ENCODE assay signal across 8 cellular contexts in the genomic region with DNA sequence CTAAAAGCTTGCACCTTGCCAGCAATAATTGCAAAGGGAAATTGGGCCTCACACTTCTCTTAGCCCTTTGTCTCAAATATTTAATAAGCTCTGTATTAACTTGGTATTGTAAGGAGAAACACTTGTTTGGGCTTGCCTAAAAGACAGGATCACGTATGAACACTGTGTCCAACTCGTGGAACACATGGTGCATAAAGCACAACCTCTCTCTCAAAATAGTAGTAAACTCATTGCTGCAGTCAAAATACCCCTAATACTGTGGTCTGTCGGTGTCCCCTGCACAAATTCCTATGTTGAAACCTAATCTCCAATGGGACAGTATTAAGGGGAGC. TPM values are rescaled to one million over a fixed set of nuclear protein-coding genes. Genes with fewer than 3 reads are reported as not detected.
DNase-seq lines count a peak whose midpoint lies in the region; ATAC-seq and TF ChIP-seq lines count a peak whose summit lies in the region.

No MANE protein-coding gene starts in this region.

- peak overlapping the region; percentile 94 to 97 (median 95) for H3K27ac Mint-ChIP-seq in H9
- H3K27ac Mint-ChIP-seq in activated T-helper 1 cell treated with anti-CD3 and anti-CD28 coated beads, Interleukin-12 subunit alpha, Interleukin-12 subunit beta, Interleukin-2, Interleukin-4 antibody, amounts not matched to agents 30 ng/mL and 10 ng/mL and 1 ng/mL, durations not matched to agents 14 hours and 24 hours and 36 hours = peak overlapping the region; percentile 96

- H3K36me3 ChIP-seq in BE2C = peaks cover 20% of the 10 kb centered on the region
- peaks cover 42% of the 10 kb centered on the region for H3K36me3 ChIP-seq in iPS-20b (ENCODE audit: insufficient read depth, low read depth, low read length)
- H3K36me3 ChIP-seq in thoracic aorta = no peaks in the 10 kb centered on the region

- H2BK5ac ChIP-seq in H9 (ENCODE audit: insufficient read length, low read length) = no peak overlapping the region

- H3T11ph ChIP-seq in H9 (ENCODE audit: low read length) = no peak overlapping the region

- ATAC-seq in thoracic aorta (ENCODE audit: insufficient number of reproducible peaks, low FRiP score, low read depth) = no peak

- peaks cover 8 to 29% (median 29%) of the 10 kb centered on the region in 3 experiments; a peak in 6 of 7 replicates for H3K36me3 Mint-ChIP-seq in H9 (ENCODE audit: insufficient read depth in 1 of 3, low read depth in 3 of 3)
- peaks cover 26% of the 10 kb centered on the region for H3K36me3 Mint-ChIP-seq in activated T-helper 1 cell treated with anti-CD3 and anti-CD28 coated beads, Interleukin-12 subunit alpha, Interleukin-12 subunit beta, Interleukin-2, Interleukin-4 antibody, amounts not matched to agents 30 ng/mL and 10 ng/mL and 1 ng/mL, durations not matched to agents 14 hours and 24 hours and 36 hours (ENCODE audit: low read depth)

- H3K9ac ChIP-seq in H9 (ENCODE audit: extremely low read depth, insufficient read length, low read length) (peak overlapping the region; percentile 65), iPS-20b (ENCODE audit: low read depth, low read length) (peak overlapping the region; percentile 84)

- H3K9me3 Mint-ChIP-seq in H9 = no peaks in the 10 kb centered on the region
- H3K9me3 Mint-ChIP-seq in activated T-helper 1 cell treated with anti-CD3 and anti-CD28 coated beads, Interleukin-12 subunit alpha, Interleukin-12 subunit beta, Interleukin-2, Interleukin-4 antibody, amounts not matched to agents 30 ng/mL and 10 ng/mL and 1 ng/mL, durations not matched to agents 14 hours and 24 hours and 36 hours = no peaks in the 10 kb centered on the region

- H3K79me2 ChIP-seq in H9 (ENCODE audit: insufficient read depth, low read length) = peaks cover 5% of the 10 kb centered on the region; the same call in 1 of the 2 replicates

- DNase-seq in BE2C = no peak
- DNase-seq in H9 = no peak
- DNase-seq in activated T-helper 1 cell treated with anti-CD3 and anti-CD28 coated beads, Interleukin-12 subunit alpha, Interleukin-12 subunit beta, Interleukin-2, Interleukin-4 antibody, amounts not matched to agents 30 ng/mL and 10 ng/mL and 1 ng/mL, durations not matched to agents 14 hours and 24 hours and 36 hours (ENCODE audit: low spot score) = no peak
- DNase-seq in thoracic aorta (ENCODE audit: low spot score) = no peak
- DNase-seq in NCI-H2107 treated with DMSO at 0.1 percent for 48 hours (lab: John Stamatoyannopoulos, UW; ENCODE audit: unreplicated experiment) = no peak
- DNase-seq in stimulated activated CD4-positive, alpha-beta T cell treated with anti-CD3 and anti-CD28 coated beads, Interleukin-4, amount 100 ng/mL, for 4 hours = no peak
- no peak for DNase-seq in posterior cingulate gyrus

- H4K20me1 ChIP-seq in H9 (ENCODE audit: control insufficient read depth, insufficient read depth, insufficient read length) = no peaks in the 10 kb centered on the region

- H3K4me3 Mint-ChIP-seq in H9 = peak overlapping the region; percentile 97
- H3K4me3 Mint-ChIP-seq in activated T-helper 1 cell treated with anti-CD3 and anti-CD28 coated beads, Interleukin-12 subunit alpha, Interleukin-12 subunit beta, Interleukin-2, Interleukin-4 antibody, amounts not matched to agents 30 ng/mL and 10 ng/mL and 1 ng/mL, durations not matched to agents 14 hours and 24 hours and 36 hours = peak overlapping the region; percentile 97

- no peak overlapping the region for H2BK12ac ChIP-seq in H9 (ENCODE audit: insufficient read length, low read depth, low read length)

- H3K23me2 ChIP-seq in H9 (ENCODE audit: insufficient read length, low read depth, low read length, poor library complexity, severe bottlenecking) = peaks cover 4% of the 10 kb centered on the region

- TF ChIP-seq CTCF in BE2C (IDR thresholded peaks at IDR 0.05; ENCODE audit: low read depth, low read length) (no peak), H9 (conservative IDR thresholded peaks at IDR 0.05) (no peak), thoracic aorta (IDR thresholded peaks at IDR 0.05) (no peak)

- peaks cover 4% of the 10 kb centered on the region for H3K79me1 ChIP-seq in H9 (ENCODE audit: insufficient read depth, low read depth, low read length, poor library complexity, severe bottlenecking)

- H3K18ac ChIP-seq in H9 (ENCODE audit: insufficient read length, low read depth, low read length) = peak overlapping the region; percentile 76

- H2AFZ ChIP-seq in H9 (ENCODE audit: low read length) = peak overlapping the region; percentile 26

- no peak overlapping the region for H2AK5ac ChIP-seq in H9 (ENCODE audit: insufficient read length, low read length)

- H3K23ac ChIP-seq in H9 (ENCODE audit: insufficient read length, low read depth, low read length) = no peak overlapping the region

- H3K14ac ChIP-seq in H9 (ENCODE audit: insufficient read depth, low read length) = no peak overlapping the region

- no peak overlapping the region for H2BK20ac ChIP-seq in H9 (ENCODE audit: low read depth, low read length, poor library complexity, severe bottlenecking)

- no CpG with 5 or more reads among the region's 3 CpGs for WGBS in H9 (ENCODE audit: extremely low coverage, insufficient read length, low lambda C conversion rate)

- H3K27ac ChIP-seq in H9 (ENCODE audit: insufficient read length, low read depth, low read length) = peak overlapping the region; percentile 9
- peak overlapping the region; percentile 81 for H3K27ac ChIP-seq in iPS-20b (ENCODE audit: low read length)
- H3K27ac ChIP-seq in thoracic aorta = peak overlapping the region; percentile 94 to 98

- H3K4me1 ChIP-seq in BE2C (no peaks in the 10 kb centered on the region), H9 (ENCODE audit: insufficient read depth, low read length) (peaks cover 4% of the 10 kb centered on the region; the same call in 1 of the 2 replicates), iPS-20b (ENCODE audit: insufficient read depth, low read length) (no peaks in the 10 kb centered on the region), thoracic aorta (ENCODE audit: control insufficient read depth in 1 of 2, low read depth in 2 of 2) (peaks cover 20 to 34% of the 10 kb centered on the region in 2 donors)

- no peak overlapping the region for H2BK15ac ChIP-seq in H9 (ENCODE audit: low read depth, low read length)

- H4K8ac ChIP-seq in H9 (replicated peaks; ENCODE audit: insufficient read length, low read depth, low read length) = no peak overlapping the region

- H3K56ac ChIP-seq in H9 (ENCODE audit: insufficient read length, low read depth, low read length) = no peak overlapping the region

- no peak overlapping the region for H3K4ac ChIP-seq in H9 (ENCODE audit: low read depth, low read length)

- H3K27me3 ChIP-seq in BE2C (no peaks in the 10 kb centered on the region), H9 (ENCODE audit: insufficient read depth, low read length) (no peaks in the 10 kb centered on the region), iPS-20b (ENCODE audit: insufficient read depth, low read length) (no peaks in the 10 kb centered on the region), thoracic aorta (replicated peaks; ENCODE audit: insufficient read depth) (no peaks in the 10 kb centered on the region)

- no peak overlapping the region for H4K5ac ChIP-seq in H9 (ENCODE audit: insufficient read length, low read depth, low read length)

- H3K4me2 ChIP-seq in H9 (ENCODE audit: insufficient read depth, insufficient read length, low read length) = peak overlapping the region; percentile 95

- intact Hi-C loops in activated T-helper 1 cell treated with anti-CD3 and anti-CD28 coated beads, Interleukin-12 subunit alpha, Interleukin-12 subunit beta, Interleukin-2, Interleukin-4 antibody, amounts not matched to agents 30 ng/mL and 10 ng/mL and 1 ng/mL, durations not matched to agents 14 hours and 24 hours and 36 hours (cut with micrococcal nuclease) = loop anchor here (1.0 to 2.0 kb wide), 5 partner anchors 19 to 274 kb away; partner anchors contain the start of gene EOGT
- intact Hi-C loops in posterior cingulate gyrus (cut with DNase I) = loop anchor here (2.0 kb wide), 1 partner anchor 28 kb away; the partner anchor contains the start of gene UBA3

- no peak overlapping the region for H4K91ac ChIP-seq in H9 (ENCODE audit: insufficient read length, low read depth, low read length)

- no peaks in the 10 kb centered on the region; the same call in 1 of the 2 replicates for H3K27me3 Mint-ChIP-seq in H9 (ENCODE audit: low read depth)
- H3K27me3 Mint-ChIP-seq in activated T-helper 1 cell treated with anti-CD3 and anti-CD28 coated beads, Interleukin-12 subunit alpha, Interleukin-12 subunit beta, Interleukin-2, Interleukin-4 antibody, amounts not matched to agents 30 ng/mL and 10 ng/mL and 1 ng/mL, durations not matched to agents 14 hours and 24 hours and 36 hours (ENCODE audit: insufficient read depth) = peaks cover 1% of the 10 kb centered on the region

- peaks cover 11% of the 10 kb centered on the region in 2 experiments for H3K4me1 Mint-ChIP-seq in H9
- peaks cover 57% of the 10 kb centered on the region for H3K4me1 Mint-ChIP-seq in activated T-helper 1 cell treated with anti-CD3 and anti-CD28 coated beads, Interleukin-12 subunit alpha, Interleukin-12 subunit beta, Interleukin-2, Interleukin-4 antibody, amounts not matched to agents 30 ng/mL and 10 ng/mL and 1 ng/mL, durations not matched to agents 14 hours and 24 hours and 36 hours (ENCODE audit: low read depth)

- H2BK120ac ChIP-seq in H9 (ENCODE audit: low read depth, low read length, poor library complexity, severe bottlenecking) = no peak overlapping the region

- peak overlapping the region; percentile 98 for H3K4me3 ChIP-seq in BE2C (ENCODE audit: low read depth, low read length)
- H3K4me3 ChIP-seq in iPS-20b (ENCODE audit: low read length) = peak overlapping the region; percentile 86
- peak overlapping the region; percentile 99 for H3K4me3 ChIP-seq in thoracic aorta

- no peaks in the 10 kb centered on the region for H3K9me3 ChIP-seq in BE2C
- no peaks in the 10 kb centered on the region for H3K9me3 ChIP-seq in H9 (ENCODE audit: control insufficient read depth, low read depth, low read length)
- H3K9me3 ChIP-seq in iPS-20b (ENCODE audit: insufficient read depth, low read depth, low read length) = no peaks in the 10 kb centered on the region
- H3K9me3 ChIP-seq in thoracic aorta = no peaks in the 10 kb centered on the region

RNA-seq across cellular contexts. Expression of gene TMF1, which starts 0.4 kb away (rescaled TPM):
- polyA plus RNA-seq in BE2C (2012; ENCODE audit: insufficient read depth, insufficient read length, low read depth) = 13.7 TPM
- 17.8 and 21.9 TPM in 2 replicates for total RNA-seq in H9 (2021)
- 43.0 and 43.1 TPM in 2 replicates for total RNA-seq in activated T-helper 1 cell treated with anti-CD3 and anti-CD28 coated beads, Interleukin-12 subunit alpha, Interleukin-12 subunit beta, Interleukin-2, Interleukin-4 antibody, amounts not matched to agents 30 ng/mL and 10 ng/mL and 1 ng/mL, durations not matched to agents 14 hours and 24 hours and 36 hours
- total RNA-seq in thoracic aorta = 10 to 100 TPM; 34.7 to 49.2 TPM

RNA-seq across cellular contexts. Expression of gene UBA3, which starts 27.6 kb away (rescaled TPM):
- polyA plus RNA-seq in BE2C (2012; ENCODE audit: insufficient read depth, insufficient read length, low read depth) = 58.1 TPM
- total RNA-seq in H9 (2021) (64.5 and 67.2 TPM in 2 replicates), thoracic aorta (10 to 100 TPM; 36.1 to 69.4 TPM)
- total RNA-seq in activated T-helper 1 cell treated with anti-CD3 and anti-CD28 coated beads, Interleukin-12 subunit alpha, Interleukin-12 subunit beta, Interleukin-2, Interleukin-4 antibody, amounts not matched to agents 30 ng/mL and 10 ng/mL and 1 ng/mL, durations not matched to agents 14 hours and 24 hours and 36 hours = 113 and 117 TPM in 2 replicates

RNA-seq across cellular contexts. Expression of gene ARL6IP5, which starts 32.2 kb away (rescaled TPM):
- 153 TPM for polyA plus RNA-seq in BE2C (2012; ENCODE audit: insufficient read depth, insufficient read length, low read depth)
- total RNA-seq in H9 (2021) = 15.5 and 16.9 TPM in 2 replicates
- 147 and 156 TPM in 2 replicates for total RNA-seq in activated T-helper 1 cell treated with anti-CD3 and anti-CD28 coated beads, Interleukin-12 subunit alpha, Interleukin-12 subunit beta, Interleukin-2, Interleukin-4 antibody, amounts not matched to agents 30 ng/mL and 10 ng/mL and 1 ng/mL, durations not matched to agents 14 hours and 24 hours and 36 hours
- 100 to 1,000 TPM; 195 to 269 TPM for total RNA-seq in thoracic aorta

RNA-seq across cellular contexts. Expression of gene EOGT, which starts 39.0 kb away (rescaled TPM):
- polyA plus RNA-seq in BE2C (2012; ENCODE audit: insufficient read depth, insufficient read length, low read depth) = 3.4 TPM
- 30.5 and 34.7 TPM in 2 replicates for total RNA-seq in H9 (2021)
- total RNA-seq in activated T-helper 1 cell treated with anti-CD3 and anti-CD28 coated beads, Interleukin-12 subunit alpha, Interleukin-12 subunit beta, Interleukin-2, Interleukin-4 antibody, amounts not matched to agents 30 ng/mL and 10 ng/mL and 1 ng/mL, durations not matched to agents 14 hours and 24 hours and 36 hours = 9.6 and 12.5 TPM in 2 replicates
- 100 to 1,000 TPM; 148 to 183 TPM for total RNA-seq in thoracic aorta

Comparison
In these comparisons a context has a peak if more than half of its experiments do, and no peak if none do; other contexts are left out.
1. H3K27ac ChIP-seq: peak in every context shown above with its lines; median percentile 96 in thoracic aorta; 81 in iPS-20b; 9 in H9.